In genomic region chr14:100115726-100116125, GRCh38 we compare ENCODE assay signal across 19 cellular contexts. TPM values are rescaled to one million over a fixed set of nuclear protein-coding genes. Genes with fewer than 3 reads are reported as not detected.
DNase-seq lines count a peak whose midpoint lies in the region; TF ChIP-seq lines count a peak whose summit lies in the region.
"Had no signal": no experiment of that assay in that cellular context is flagged by ENCODE, and none has a peak within 500 bp of the region (broad histone marks: within the 10 kb centered on the region; RNA-seq: fewer than 3 reads in every experiment).

No MANE protein-coding gene starts in this region.

- no peaks in the 10 kb centered on the region for H3K9me3 Mint-ChIP-seq in activated CD4-positive, alpha-beta T cell treated with anti-CD3 and anti-CD28 coated beads, Interleukin-2, amount 10 ng/mL, durations not matched to agents 7 days and 5 days
- H3K9me3 Mint-ChIP-seq: CD14-positive monocyte had no signal

- H3K27me3 Mint-ChIP-seq in activated CD4-positive, alpha-beta T cell treated with anti-CD3 and anti-CD28 coated beads, Interleukin-2, amount 10 ng/mL, durations not matched to agents 7 days and 5 days: no peaks in the 10 kb centered on the region

- H3K4me3 ChIP-seq in WERI-Rb-1 (ENCODE audit: low read depth, low read length): no peak overlapping the region
- no peak overlapping the region for H3K4me3 ChIP-seq in spleen
- H3K4me3 ChIP-seq in Karpas-422 (ENCODE audit: low read length): no peak overlapping the region
- H3K4me3 ChIP-seq: thoracic aorta had no signal

- H3K9ac ChIP-seq in Karpas-422 (ENCODE audit: low read length): no peak overlapping the region
- H3K9ac ChIP-seq: KMS-11 had no signal

- POLR2A ChIA-PET in activated CD4-positive, alpha-beta T cell treated with anti-CD3 and anti-CD28 coated beads, Interleukin-2, amount 10 ng/mL, durations not matched to agents 7 days and 5 days (lab: Charles Lee): interaction anchor here (0.5 kb wide), 1 partner anchor 122 kb away, joined by 3 read pairs; no protein-coding TSS in a partner anchor

- no peaks in the 10 kb centered on the region for H3K9me2 ChIP-seq in Karpas-422 (replicated peaks; ENCODE audit: insufficient read depth, low read length)

- no peak overlapping the region for H3K4me2 ChIP-seq in Karpas-422 (ENCODE audit: low read depth, low read length, poor library complexity, severe bottlenecking)
- H3K4me2 ChIP-seq: KMS-11 had no signal

- CTCF ChIA-PET in activated CD4-positive, alpha-beta T cell treated with anti-CD3 and anti-CD28 coated beads, Interleukin-2, amount 10 ng/mL, durations not matched to agents 7 days and 5 days (lab: Charles Lee): interaction anchor here (1.2 to 3.4 kb wide), 4 partner anchors 8 to 34 kb away, joined by 3 to 14 read pairs (median 4); no protein-coding TSS in a partner anchor

- peak overlapping the region; percentile 41 for H3K27ac Mint-ChIP-seq in activated CD4-positive, alpha-beta T cell treated with anti-CD3 and anti-CD28 coated beads, Interleukin-2, amount 10 ng/mL, durations not matched to agents 7 days and 5 days
- H3K27ac Mint-ChIP-seq: CD14-positive monocyte had no signal

- H3K4me1 ChIP-seq in spleen (peaks cover 0 to 45% (median 4%) of the 10 kb centered on the region in 6 donors), Karpas-422 (ENCODE audit: low read length) (no peaks in the 10 kb centered on the region)

- H3K9me3 ChIP-seq in WERI-Rb-1 (ENCODE audit: severe bottlenecking) (no peaks in the 10 kb centered on the region), spleen (no peaks in the 10 kb centered on the region), Karpas-422 (ENCODE audit: low read length) (no peaks in the 10 kb centered on the region)
- H3K9me3 ChIP-seq: thoracic aorta had no signal

- H3K36me3 Mint-ChIP-seq in activated CD4-positive, alpha-beta T cell treated with anti-CD3 and anti-CD28 coated beads, Interleukin-2, amount 10 ng/mL, durations not matched to agents 7 days and 5 days (ENCODE audit: low read depth): peaks cover 79% of the 10 kb centered on the region

- H3K27ac ChIP-seq in WERI-Rb-1 (peak overlapping the region; percentile 50), spleen (no peak overlapping the region), Karpas-422 (ENCODE audit: low read length) (no peak overlapping the region)
- H3K27ac ChIP-seq: brain microvascular endothelial cell, KMS-11, thoracic aorta had no signal

- peaks cover 26% of the 10 kb centered on the region for H3K4me1 Mint-ChIP-seq in activated CD4-positive, alpha-beta T cell treated with anti-CD3 and anti-CD28 coated beads, Interleukin-2, amount 10 ng/mL, durations not matched to agents 7 days and 5 days
- H3K4me1 Mint-ChIP-seq: CD14-positive monocyte had no signal

- H3K27me3 ChIP-seq in WERI-Rb-1 (ENCODE audit: insufficient read depth, low read depth, severe bottlenecking): no peaks in the 10 kb centered on the region
- H3K27me3 ChIP-seq in spleen (replicated peaks in 1 of 7): no peaks in the 10 kb centered on the region
- no peaks in the 10 kb centered on the region for H3K27me3 ChIP-seq in Karpas-422 (ENCODE audit: low read length)
- H3K27me3 ChIP-seq: brain microvascular endothelial cell had no signal

- 94 to 96% (median 94%) methylated on average over 8 of the region's 8 CpGs for WGBS in spleen, 5 donors

- TF ChIP-seq CTCF in WERI-Rb-1 (IDR thresholded peaks at IDR 0.05; ENCODE audit: low read depth, low read length): no peak
- no peak for TF ChIP-seq CTCF in spleen (IDR thresholded peaks at IDR 0.05 in 8 of 11, conservative IDR thresholded peaks at IDR 0.05 in 3 of 11)

- no peak overlapping the region for H3K4me3 Mint-ChIP-seq in activated CD4-positive, alpha-beta T cell treated with anti-CD3 and anti-CD28 coated beads, Interleukin-2, amount 10 ng/mL, durations not matched to agents 7 days and 5 days
- H3K4me3 Mint-ChIP-seq: CD14-positive monocyte had no signal

- intact Hi-C loops in spleen (cut with DNase I; ENCODE audit: low total_unique reads): no loop called here

- H3K79me2 ChIP-seq in Karpas-422 (ENCODE audit: low read length): no peaks in the 10 kb centered on the region

- H4K20me1 ChIP-seq in Karpas-422 (ENCODE audit: insufficient read depth, low read depth, low read length): no peaks in the 10 kb centered on the region; the same call in 1 of the 2 replicates

- H2AFZ ChIP-seq in Karpas-422 (ENCODE audit: low read length): no peak overlapping the region

- no peak for DNase-seq in activated CD4-positive, alpha-beta T cell treated with anti-CD3 and anti-CD28 coated beads, Interleukin-2, amount 10 ng/mL, durations not matched to agents 7 days and 5 days
- no peak for DNase-seq in activated CD4-positive, alpha-beta T cell treated with anti-CD3 and anti-CD28 coated beads for 4 hours
- DNase-seq in WERI-Rb-1 (no peak), inferior parietal cortex (ENCODE audit: extremely low spot score) (peak; percentile 75), spleen (peak; percentile 40), retina (no peak), Karpas-422 (no peak), NCI-H2171 treated with DMSO at 0.1 percent for 48 hours (lab: John Stamatoyannopoulos, UW) (no peak)
- DNase-seq: activated gamma-delta T cell treated with Interleukin-2 at 50 U/mL for 16 hours; brain microvascular endothelial cell; dermis blood vessel endothelial cell; left ventricle myocardium superior; NCI-H1092; stimulated activated CD4-positive, alpha-beta T cell treated with anti-CD3 and anti-CD28 coated beads, Interleukin-4, amount 100 ng/mL, for 24 hours; T-helper 1 cell had no signal

- H3K36me3 ChIP-seq in WERI-Rb-1: peaks cover 11% of the 10 kb centered on the region
- H3K36me3 ChIP-seq in spleen: peaks cover 0 to 97% (median 37%) of the 10 kb centered on the region in 6 donors
- H3K36me3 ChIP-seq in Karpas-422 (ENCODE audit: insufficient read depth, low read length): no peaks in the 10 kb centered on the region
- H3K36me3 ChIP-seq: brain microvascular endothelial cell, thoracic aorta had no signal

- no peak for TF ChIP-seq POLR2A in spleen (IDR thresholded peaks at IDR 0.05)

RNA-seq across cellular contexts. Expression of gene DEGS2, which starts 43.7 kb away (rescaled TPM):
- total RNA-seq in activated CD4-positive, alpha-beta T cell treated with anti-CD3 and anti-CD28 coated beads, Interleukin-2, amount 10 ng/mL, durations not matched to agents 7 days and 5 days: under 1 TPM; 0.15 to 0.23 TPM
- 1 to 10 TPM in 5 of 7 donors, under 1 TPM in 2; 0.33 to 3.2 (median 1.3) TPM for total RNA-seq in spleen
- polyA plus RNA-seq in spleen: 1 to 10 TPM; 1.1 to 2.8 (median 1.5) TPM
- 0.43 TPM in 1 of 2 replicates, not detected in the other for total RNA-seq in Karpas-422 (2014; rRNA removed; shearing (Covaris generic); ENCODE audit: low replicate concordance)
- total RNA-seq: left ventricle myocardium superior, Right ventricle myocardium superior had no signal

RNA-seq across cellular contexts. Expression of gene EVL, which starts 50.5 kb away (rescaled TPM):
- 1,000 to 10,000 TPM; 1,017 to 1,048 TPM for total RNA-seq in activated CD4-positive, alpha-beta T cell treated with anti-CD3 and anti-CD28 coated beads, Interleukin-2, amount 10 ng/mL, durations not matched to agents 7 days and 5 days
- total RNA-seq in spleen: 100 to 1,000 TPM; 244 to 336 (median 283) TPM
- polyA plus RNA-seq in spleen: 100 to 1,000 TPM; 169 to 184 (median 183) TPM
- 3.0 and 3.5 TPM in 2 replicates for total RNA-seq in Karpas-422 (2014; rRNA removed; shearing (Covaris generic); ENCODE audit: low replicate concordance)

Comparison
In these comparisons a context has a peak if more than half of its experiments do, and no peak if none do; other contexts are left out.
1. DNase-seq: peak in inferior parietal cortex (single experiment) and spleen (single experiment); none in activated CD4-positive, alpha-beta T cell treated with anti-CD3 and anti-CD28 coated beads, Interleukin-2, amount 10 ng/mL, durations not matched to agents 7 days and 5 days (single experiment), activated CD4-positive, alpha-beta T cell treated with anti-CD3 and anti-CD28 coated beads for 4 hours (0 of 2), WERI-Rb-1 (single experiment), retina (single experiment), Karpas-422 (single experiment) and NCI-H2171 treated with DMSO at 0.1 percent for 48 hours (single experiment).
2. RNA of gene EVL, which starts 50.5 kb away (total RNA-seq): 1,017 to 1,048 TPM in activated CD4-positive, alpha-beta T cell treated with anti-CD3 and anti-CD28 coated beads, Interleukin-2, amount 10 ng/mL, durations not matched to agents 7 days and 5 days and 244 to 336 TPM in spleen; 3.0 to 3.5 TPM in Karpas-422; every median in the first group is over 10 times any median in the second.